In genomic region chr3:139122612-139123011, GRCh38 we compare ENCODE assay signal across 14 cellular contexts.
A peak's percentile ranks its signal among the peaks of the same experiment; 100 is the strongest.
DNase-seq lines count a peak whose midpoint lies in the region; ATAC-seq and TF ChIP-seq lines count a peak whose summit lies in the region.
"Had no signal": no experiment of that assay in that cellular context is flagged by ENCODE, and none has a peak within 500 bp of the region (broad histone marks: within the 10 kb centered on the region; RNA-seq: fewer than 3 reads in every experiment).

No MANE protein-coding gene starts in this region.

- H2AFZ ChIP-seq in IMR-90 (replicated peaks; ENCODE audit: low read length, poor library complexity) (peak overlapping the region; percentile 16), osteoblast (ENCODE audit: low read length) (peak overlapping the region; percentile 15)

- no peak overlapping the region for H3K4me3 ChIP-seq in BLaER1 treated with 17β-estradiol and CSF1 and Interleukin-3, amounts not matched to agents 10 nM and 100 nM
- H3K4me3 ChIP-seq in IMR-90 (ENCODE audit: insufficient read depth, low read depth, low read length) (no peak overlapping the region), osteoblast (ENCODE audit: insufficient read depth, low read length) (no peak overlapping the region)
- H3K4me3 ChIP-seq: SJCRH30 had no signal

- H2BK5ac ChIP-seq in IMR-90 (ENCODE audit: low read depth, low read length, poor library complexity, severe bottlenecking), result peak overlapping the region; percentile 29

- H2AK5ac ChIP-seq in IMR-90 (ENCODE audit: low read depth, low read length), result peak overlapping the region; percentile 66; the same call in 1 of the 2 replicates

- no peaks in the 10 kb centered on the region for H3K36me3 ChIP-seq in BLaER1 treated with 17β-estradiol and CSF1 and Interleukin-3, amounts not matched to agents 10 nM and 100 nM
- no peaks in the 10 kb centered on the region for H3K36me3 ChIP-seq in IMR-90 (ENCODE audit: control insufficient read depth, insufficient read depth, low read length)
- H3K36me3 ChIP-seq in osteoblast (ENCODE audit: insufficient read depth, low read length), result no peaks in the 10 kb centered on the region
- H3K36me3 ChIP-seq: SJCRH30 had no signal

- TF ChIP-seq CTCF in IMR-90 (conservative IDR thresholded peaks at IDR 0.05; ENCODE audit: low read depth, low read length), result no peak
- no peak for TF ChIP-seq CTCF in osteoblast (IDR thresholded peaks at IDR 0.05; ENCODE audit: extremely low read depth, low read depth, low read length)

- in situ Hi-C loops in IMR-90 (cut with MboI; ENCODE audit: low sequenced_read_pairs), result loop anchor here (10.0 kb wide), 1 partner anchor 192 kb away; no protein-coding TSS in a partner anchor

- no peak for TF ChIP-seq RAD21 in IMR-90 (IDR thresholded peaks at IDR 0.05; ENCODE audit: low read length)

- POLR2A ChIA-PET in IMR-90 (lab: Charles Lee; ENCODE audit: unreplicated experiment), result no interaction called here

- no peak for ATAC-seq in IMR-90 (ENCODE audit: low read depth)
- ATAC-seq in HG03469 (IDR thresholded peaks at IDR 0.05; ENCODE audit: unreplicated experiment), result no peak

- no peak overlapping the region for H2AK9ac ChIP-seq in IMR-90 (replicated peaks; ENCODE audit: low read depth, low read length, poor library complexity)

- H2BK120ac ChIP-seq in IMR-90 (ENCODE audit: low read depth, low read length), result peak overlapping the region; percentile 71

- H3K27me3 ChIP-seq in BLaER1 treated with 17β-estradiol and CSF1 and Interleukin-3, amounts not matched to agents 10 nM and 100 nM, result no peaks in the 10 kb centered on the region
- H3K27me3 ChIP-seq in IMR-90 (ENCODE audit: control insufficient read depth, insufficient read depth, low read length) (peaks cover 3% of the 10 kb centered on the region; the same call in 1 of the 2 replicates), osteoblast (ENCODE audit: insufficient read depth, low read length) (no peaks in the 10 kb centered on the region)
- H3K27me3 ChIP-seq: SJCRH30 had no signal

- peak overlapping the region; percentile 63 for H2BK20ac ChIP-seq in IMR-90 (ENCODE audit: low read depth, low read length)

- H3K79me1 ChIP-seq in IMR-90 (ENCODE audit: low read depth in 1 of 2, low read length in 2 of 2), result no peaks in the 10 kb centered on the region

- H3K9ac ChIP-seq in BLaER1 treated with 17β-estradiol and CSF1 and Interleukin-3, amounts not matched to agents 10 nM and 100 nM, result no peak overlapping the region
- no peak overlapping the region for H3K9ac ChIP-seq in IMR-90 (ENCODE audit: low read depth, low read length)

- peak overlapping the region; percentile 72 for H4K91ac ChIP-seq in IMR-90 (ENCODE audit: insufficient read depth, low read depth, low read length)

- H3K79me2 ChIP-seq in osteoblast (ENCODE audit: insufficient read depth, low read length), result no peaks in the 10 kb centered on the region

- dilution Hi-C loops in IMR-90 (cut with HindIII; ENCODE audit: low sequenced_read_pairs, unreplicated experiment), result no loop called here

- intact Hi-C loops in IMR-90 (cut with micrococcal nuclease), result no loop called here

- H4K20me1 ChIP-seq in BLaER1 treated with 17β-estradiol and CSF1 and Interleukin-3, amounts not matched to agents 10 nM and 100 nM, result no peaks in the 10 kb centered on the region
- H4K20me1 ChIP-seq in IMR-90 (ENCODE audit: insufficient read depth, low read length), result no peaks in the 10 kb centered on the region
- H4K20me1 ChIP-seq in osteoblast (ENCODE audit: insufficient read depth, low read length), result no peaks in the 10 kb centered on the region

- CTCF ChIA-PET in IMR-90 (lab: Yijun Ruan, JAX), result no interaction called here

- TF ChIP-seq POLR2A in IMR-90 (IDR thresholded peaks at IDR 0.05; ENCODE audit: low read depth, low read length), result no peak

- DNase-seq in IMR-90, result no peak
- peak; percentile 29 for DNase-seq in ecto neural progenitor cell (ENCODE audit: low spot score)
- DNase-seq in osteoblast (ENCODE audit: insufficient read length, low spot score, missing footprints), result no peak
- DNase-seq in SHP77 (lab: John Stamatoyannopoulos, UW), result no peak
- no peak for DNase-seq in NCI-H2227 (lab: John Stamatoyannopoulos, UW; ENCODE audit: unreplicated experiment)
- no peak for DNase-seq in SIG-M5 treated with dmso at 0.1 percent for 504 hours (lab: John Stamatoyannopoulos, UW; ENCODE audit: unreplicated experiment)
- DNase-seq: COR-L47; MM.1S; NCI-H1105; NCI-H345; NK-92 treated with Interleukin-12 subunit alpha and Interleukin-12 subunit beta, amount 100 ng/mL, for 24 hours; SJCRH30 had no signal

- BruUV-seq in IMR-90 (replicated peaks; lab: Mats Ljungman, UMichigan), result no TSS peak

- peak overlapping the region; percentile 76 for H3K18ac ChIP-seq in IMR-90 (ENCODE audit: low read depth, low read length)

- peak overlapping the region in 1 of 2 experiments; percentile 56; a peak in 2 of 4 replicates for H4K8ac ChIP-seq in IMR-90 (ENCODE audit: low read depth in 2 of 2, low read length in 2 of 2)

- peak overlapping the region; percentile 44; the same call in 1 of the 2 replicates for H3K4ac ChIP-seq in IMR-90 (ENCODE audit: low read depth, low read length)

- H2BK15ac ChIP-seq in IMR-90 (ENCODE audit: low read depth, low read length), result peak overlapping the region; percentile 17; the same call in 1 of the 3 replicates

- peak overlapping the region in 4 of 11 experiments; percentile 0 to 32 (median 13); a peak in 1 of 22 replicates for H3K27ac ChIP-seq in BLaER1 treated with 17β-estradiol and CSF1 and Interleukin-3, amounts not matched to agents 10 nM and 100 nM
- H3K27ac ChIP-seq in IMR-90 (ENCODE audit: insufficient read depth, low read length) (peak overlapping the region; percentile 19; the same call in 1 of the 2 replicates), osteoblast (ENCODE audit: low read depth, low read length) (no peak overlapping the region)
- H3K27ac ChIP-seq: SJCRH30 had no signal

- peaks cover 20 to 47% (median 37%) of the 10 kb centered on the region in 10 experiments for H3K4me1 ChIP-seq in BLaER1 treated with 17β-estradiol and CSF1 and Interleukin-3, amounts not matched to agents 10 nM and 100 nM
- peaks cover 27% of the 10 kb centered on the region for H3K4me1 ChIP-seq in IMR-90 (ENCODE audit: control insufficient read depth, insufficient read depth, low read length)
- H3K4me1 ChIP-seq in osteoblast (ENCODE audit: insufficient read depth, low read length), result peaks cover 38% of the 10 kb centered on the region

- H3K9me1 ChIP-seq in IMR-90 (ENCODE audit: insufficient read depth, low read length), result peaks cover 43% of the 10 kb centered on the region

- H3K56ac ChIP-seq in IMR-90 (ENCODE audit: extremely low read depth, insufficient read depth, low read length), result no peak overlapping the region

- WGBS in IMR-90 (ENCODE audit: extremely low coverage in 2 of 2, insufficient read length in 1 of 2), 2 experiments, result no CpG with 5 or more reads among the region's 2 CpGs

- no peak overlapping the region; the same call in 1 of the 2 replicates for H3K14ac ChIP-seq in IMR-90 (replicated peaks; ENCODE audit: low read depth, low read length)

- peak overlapping the region; percentile 81; the same call in 1 of the 2 replicates for H4K5ac ChIP-seq in IMR-90 (ENCODE audit: low read depth, low read length)

- peak overlapping the region; percentile 16; the same call in 1 of the 2 replicates for H3K23ac ChIP-seq in IMR-90 (ENCODE audit: low read depth, low read length)

- no peaks in the 10 kb centered on the region for H3K9me3 ChIP-seq in BLaER1 treated with 17β-estradiol and CSF1 and Interleukin-3, amounts not matched to agents 10 nM and 100 nM (replicated peaks in 1 of 11)
- H3K9me3 ChIP-seq in IMR-90 (ENCODE audit: control insufficient read depth, insufficient read depth, low read length) (no peaks in the 10 kb centered on the region), osteoblast (ENCODE audit: low read depth, low read length) (no peaks in the 10 kb centered on the region)
- H3K9me3 ChIP-seq: SJCRH30 had no signal

- peak overlapping the region in 9 of 11 experiments; percentile 39 to 79 (median 71); a peak in 18 of 22 replicates for H3K4me2 ChIP-seq in BLaER1 treated with 17β-estradiol and CSF1 and Interleukin-3, amounts not matched to agents 10 nM and 100 nM
- H3K4me2 ChIP-seq in IMR-90 (ENCODE audit: low read depth, low read length) (no peak overlapping the region), osteoblast (ENCODE audit: insufficient read depth, low read length) (no peak overlapping the region)

TF ChIP-seq in IMR-90, 13 proteins besides CTCF, POLR2A, EP300 and RAD21:
- no peak for TF ChIP-seq SMC3 (IDR thresholded peaks at IDR 0.05; ENCODE audit: low read depth, low read length)

Comparison
In these comparisons a context has a peak if more than half of its experiments do, and no peak if none do; other contexts are left out.
1. H3K4me2 ChIP-seq: peak in BLaER1 treated with 17β-estradiol and CSF1 and Interleukin-3, amounts not matched to agents 10 nM and 100 nM (9 of 11); none in IMR-90 (single experiment) and osteoblast (single experiment).